In genomic region chr6:112626468-112627082, GRCh38 we compare ENCODE assay signal across 12 cellular contexts.
DNase-seq lines count a peak whose midpoint lies in the region; ATAC-seq and TF ChIP-seq lines count a peak whose summit lies in the region.
"Had no signal": no experiment of that assay in that cellular context is flagged by ENCODE, and none has a peak within 500 bp of the region (broad histone marks: within the 10 kb centered on the region; RNA-seq: fewer than 3 reads in every experiment).

No MANE protein-coding gene starts in this region.

- H3K4me3 ChIP-seq in NB4 (ENCODE audit: low read depth, low read length) = no peak overlapping the region
- H3K4me3 ChIP-seq: dorsolateral prefrontal cortex had no signal

- no peak overlapping the region for H3K27ac ChIP-seq in foreskin keratinocyte
- H3K27ac ChIP-seq: dorsolateral prefrontal cortex had no signal

- DNase-seq in Daoy (ENCODE audit: low read depth) (peak; percentile 60), NB4 (ENCODE audit: low read depth) (peak; percentile 46), foreskin keratinocyte (peak in 1 of 2 donors; percentile 32), epidermal melanocyte (ENCODE audit: insufficient read length, low spot score) (no peak), NCI-H2227 treated with DMSO at 0.1 percent for 48 hours (lab: John Stamatoyannopoulos, UW) (no peak), NCI-H2081 treated with DMSO at 0.1 percent for 48 hours (lab: John Stamatoyannopoulos, UW) (no peak)
- no peak for DNase-seq in activated CD4-positive, alpha-beta T cell treated with anti-CD3 and anti-CD28 coated beads for 1 hour
- DNase-seq: activated T-cell treated with anti-CD3 and anti-CD28 coated beads for 4 hours, dorsolateral prefrontal cortex, left cardiac atrium, NCI-H1105 treated with DMSO at 0.1 percent for 48 hours had no signal

- no peaks in the 10 kb centered on the region for H3K4me1 ChIP-seq in foreskin keratinocyte

- H3K27me3 ChIP-seq in foreskin keratinocyte = no peaks in the 10 kb centered on the region
- H3K27me3 ChIP-seq: dorsolateral prefrontal cortex had no signal

- TF ChIP-seq CTCF in NB4 (IDR thresholded peaks at IDR 0.05; ENCODE audit: low read depth, low read length) (no peak), foreskin keratinocyte (conservative IDR thresholded peaks at IDR 0.05) (no peak)

- no peak for TF ChIP-seq POLR2A in NB4 (IDR thresholded peaks at IDR 0.05; ENCODE audit: extremely low read depth, insufficient read length)

- peak; percentile 62 for ATAC-seq in GM21786 (IDR thresholded peaks at IDR 0.05; ENCODE audit: unreplicated experiment)
- peak; percentile 24 for ATAC-seq in foreskin keratinocyte
- ATAC-seq: left cardiac atrium had no signal

Comparison
In these comparisons a context has a peak if more than half of its experiments do, and no peak if none do; other contexts are left out.
1. DNase-seq: peak in Daoy (single experiment) and NB4 (single experiment); none in epidermal melanocyte (single experiment), NCI-H2227 treated with DMSO at 0.1 percent for 48 hours (single experiment), NCI-H2081 treated with DMSO at 0.1 percent for 48 hours (single experiment) and activated CD4-positive, alpha-beta T cell treated with anti-CD3 and anti-CD28 coated beads for 1 hour (single experiment).